In the genomic region with DNA sequence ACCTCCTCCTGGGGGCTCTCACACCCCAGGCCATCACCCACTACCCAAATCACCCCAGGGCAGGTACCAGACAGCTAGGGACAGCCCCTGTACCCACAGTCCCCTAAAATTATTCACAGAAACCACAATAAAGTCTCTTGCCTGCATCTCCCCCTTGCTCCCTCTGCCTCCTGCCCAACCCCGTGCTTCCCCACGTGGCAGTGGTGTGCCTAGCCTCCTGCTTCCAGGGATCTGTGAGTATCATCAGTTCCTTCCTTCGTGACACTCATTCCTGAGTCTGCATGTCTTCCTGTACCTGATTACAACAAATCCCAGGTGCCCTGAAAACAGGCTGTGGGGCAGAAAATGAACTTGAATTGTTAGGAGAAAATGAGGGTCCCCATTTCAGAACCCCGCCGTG, we compare ENCODE assay signal across 32 cellular contexts.
"Had no signal": no experiment of that assay in that cellular context is flagged by ENCODE, and none has a peak within 500 bp of the region (broad histone marks: within the 10 kb centered on the region; RNA-seq: fewer than 3 reads in every experiment).

No MANE protein-coding gene starts in this region.

- H3K9me3 Mint-ChIP-seq: activated CD4-positive, alpha-beta memory T cell treated with anti-CD3 and anti-CD28 coated beads, Interleukin-2, amount 10 ng/mL, durations not matched to agents 7 days and 5 days; activated CD4-positive, alpha-beta T cell treated with anti-CD3 and anti-CD28 coated beads, Interleukin-2, amount 10 ng/mL, durations not matched to agents 24 days and 14 days; activated naive CD8-positive, alpha-beta T cell treated with anti-CD3 and anti-CD28 coated beads for 36 hours; activated T-cell treated with anti-CD3 and anti-CD28 coated beads, Interleukin-2, amount 50 U/mL, for 4 hours; dendritic cell treated with granulocyte-macrophage colony-stimulating factor and Interleukin-4, amounts not matched to agents 40 ng/mL and 50 ng/mL, for 4 days; stimulated activated naive B cell treated with anti-CD40 and anti-IgM and Interleukin-4, amounts not matched to agents 10 μg/mL and 1 μg/mL and 100 μg/mL, for 72 hours had no signal

- H3K27me3 ChIP-seq: adrenal gland, ascending aorta, esophagus squamous epithelium, sigmoid colon, testis, transverse colon, uterus had no signal

- H3K36me3 Mint-ChIP-seq: activated naive CD8-positive, alpha-beta T cell treated with anti-CD3 and anti-CD28 coated beads for 36 hours; stimulated activated naive B cell treated with anti-CD40 and anti-IgM and Interleukin-4, amounts not matched to agents 10 μg/mL and 1 μg/mL and 100 μg/mL, for 72 hours had no signal

- H3K4me3 ChIP-seq: adrenal gland, ascending aorta, esophagus squamous epithelium, psoas muscle, sigmoid colon, testis, transverse colon, uterus had no signal

- H3K27ac ChIP-seq: adrenal gland, ascending aorta, brain microvascular endothelial cell, epithelial cell of prostate, esophagus squamous epithelium, parathyroid adenoma, psoas muscle, sigmoid colon, testis, transverse colon, uterus, WERI-Rb-1 had no signal

- H3K27me3 Mint-ChIP-seq: activated CD4-positive, alpha-beta memory T cell treated with anti-CD3 and anti-CD28 coated beads, Interleukin-2, amount 10 ng/mL, durations not matched to agents 7 days and 5 days; activated CD4-positive, alpha-beta T cell treated with anti-CD3 and anti-CD28 coated beads, Interleukin-2, amount 10 ng/mL, durations not matched to agents 24 days and 14 days; activated naive CD8-positive, alpha-beta T cell treated with anti-CD3 and anti-CD28 coated beads for 36 hours; dendritic cell treated with granulocyte-macrophage colony-stimulating factor and Interleukin-4, amounts not matched to agents 40 ng/mL and 50 ng/mL, for 4 days; stimulated activated naive B cell treated with anti-CD40 and anti-IgM and Interleukin-4, amounts not matched to agents 10 μg/mL and 1 μg/mL and 100 μg/mL, for 72 hours had no signal

- H3K4me1 Mint-ChIP-seq: activated CD4-positive, alpha-beta memory T cell treated with anti-CD3 and anti-CD28 coated beads, Interleukin-2, amount 10 ng/mL, durations not matched to agents 7 days and 5 days; activated CD4-positive, alpha-beta T cell treated with anti-CD3 and anti-CD28 coated beads, Interleukin-2, amount 10 ng/mL, durations not matched to agents 24 days and 14 days had no signal

- H3K4me3 Mint-ChIP-seq: activated CD4-positive, alpha-beta memory T cell treated with anti-CD3 and anti-CD28 coated beads, Interleukin-2, amount 10 ng/mL, durations not matched to agents 7 days and 5 days; activated CD4-positive, alpha-beta T cell treated with anti-CD3 and anti-CD28 coated beads, Interleukin-2, amount 10 ng/mL, durations not matched to agents 24 days and 14 days; activated naive CD8-positive, alpha-beta T cell treated with anti-CD3 and anti-CD28 coated beads for 36 hours; activated T-cell treated with anti-CD3 and anti-CD28 coated beads, Interleukin-2, amount 50 U/mL, for 4 hours; dendritic cell treated with granulocyte-macrophage colony-stimulating factor and Interleukin-4, amounts not matched to agents 40 ng/mL and 50 ng/mL, for 4 days; stimulated activated naive B cell treated with anti-CD40 and anti-IgM and Interleukin-4, amounts not matched to agents 10 μg/mL and 1 μg/mL and 100 μg/mL, for 72 hours had no signal

- ATAC-seq: activated CD4-positive, CD25-positive, alpha-beta regulatory T cell treated with anti-CD3 and anti-CD28 coated beads, Interleukin-2, amount 50 U/mL, for 24 hours; activated T-cell treated with anti-CD3 and anti-CD28 coated beads, Interleukin-2, amount 50 U/mL, for 4 hours; left cardiac atrium; left ventricle myocardium superior; psoas muscle; stimulated activated naive B cell treated with anti-CD40 and anti-IgM and Interleukin-4, amounts not matched to agents 10 μg/mL and 1 μg/mL and 100 μg/mL, for 72 hours had no signal

- DNase-seq: activated CD4-positive, alpha-beta memory T cell treated with anti-CD3 and anti-CD28 coated beads, Interleukin-2, amount 10 ng/mL, durations not matched to agents 7 days and 5 days; activated CD4-positive, alpha-beta T cell treated with anti-CD3 and anti-CD28 coated beads, Interleukin-2, amount 10 ng/mL, durations not matched to agents 24 days and 14 days; activated CD8-positive, alpha-beta memory T cell treated with anti-CD3 and anti-CD28 coated beads, Interleukin-2, amount 50 U/mL, for 48 hours; activated naive CD4-positive, alpha-beta T cell; activated naive CD8-positive, alpha-beta T cell treated with anti-CD3 and anti-CD28 coated beads for 36 hours; activated T-cell treated with anti-CD3 and anti-CD28 coated beads, Interleukin-2, amount 50 U/mL, for 4 hours; adrenal gland; brain microvascular endothelial cell; effector CD4-positive, alpha-beta T cell; esophagus squamous epithelium; foreskin melanocyte; islet precursor cell; left cardiac atrium; left ventricle myocardium superior; mammary epithelial cell; sigmoid colon; small intestine; stimulated activated CD4-positive, alpha-beta T cell treated with anti-CD3 and anti-CD28 coated beads, Interleukin-4, amount 100 ng/mL, for 24 hours; stimulated activated CD8-positive, alpha-beta memory T cell treated with anti-CD3 and anti-CD28 coated beads, Interleukin-4, amount 100 ng/mL, for 48 hours; stimulated activated naive B cell treated with anti-CD40 and anti-IgM and Interleukin-4, amounts not matched to agents 10 μg/mL and 1 μg/mL and 100 μg/mL, for 72 hours; T-helper 1 cell; T-helper 9 cell; testis; transverse colon; uterus; WERI-Rb-1 had no signal

- H3K27ac Mint-ChIP-seq: activated CD4-positive, alpha-beta memory T cell treated with anti-CD3 and anti-CD28 coated beads, Interleukin-2, amount 10 ng/mL, durations not matched to agents 7 days and 5 days; activated CD4-positive, alpha-beta T cell treated with anti-CD3 and anti-CD28 coated beads, Interleukin-2, amount 10 ng/mL, durations not matched to agents 24 days and 14 days; activated naive CD8-positive, alpha-beta T cell treated with anti-CD3 and anti-CD28 coated beads for 36 hours; dendritic cell treated with granulocyte-macrophage colony-stimulating factor and Interleukin-4, amounts not matched to agents 40 ng/mL and 50 ng/mL, for 4 days; stimulated activated naive B cell treated with anti-CD40 and anti-IgM and Interleukin-4, amounts not matched to agents 10 μg/mL and 1 μg/mL and 100 μg/mL, for 72 hours had no signal
